ENCODE assay signal across 8 cellular contexts in genomic region chr14:23539209-23539866, GRCh38. TPM values are rescaled to one million over a fixed set of nuclear protein-coding genes. Genes with fewer than 3 reads are reported as not detected.
A peak's percentile ranks its signal among the peaks of the same experiment; 100 is the strongest.
DNase-seq lines count a peak whose midpoint lies in the region; ATAC-seq and TF ChIP-seq lines count a peak whose summit lies in the region.

No MANE protein-coding gene starts in this region.

- no peaks in the 10 kb centered on the region for H3K36me3 ChIP-seq in upper lobe of right lung

- TF ChIP-seq CTCF in chondrocyte (IDR thresholded peaks at IDR 0.05) (peak; percentile 84), upper lobe of right lung (IDR thresholded peaks at IDR 0.05) (peak; percentile 78)

- ATAC-seq in HG03432 (IDR thresholded peaks at IDR 0.05; ENCODE audit: unreplicated experiment) (peak; percentile 62), left lobe of liver (peak; percentile 90), upper lobe of right lung (peak; percentile 87), HG03139 (IDR thresholded peaks at IDR 0.05; ENCODE audit: unreplicated experiment) (no peak)

- peaks cover 10% of the 10 kb centered on the region for H3K36me3 Mint-ChIP-seq in chondrocyte (ENCODE audit: low read depth)

- H3K9me3 ChIP-seq in upper lobe of right lung = no peaks in the 10 kb centered on the region

- H3K27ac ChIP-seq in upper lobe of right lung = no peak overlapping the region

- intact Hi-C loops in upper lobe of right lung (cut with DNase I) = no loop called here

- no peaks in the 10 kb centered on the region for H3K9me3 Mint-ChIP-seq in chondrocyte (ENCODE audit: low read depth)

- H3K4me3 Mint-ChIP-seq in chondrocyte (ENCODE audit: unreplicated experiment) = no peak overlapping the region

- H3K4me1 ChIP-seq in upper lobe of right lung = no peaks in the 10 kb centered on the region

- no peaks in the 10 kb centered on the region for H3K27me3 ChIP-seq in upper lobe of right lung

- H3K4me3 ChIP-seq in upper lobe of right lung = no peak overlapping the region

- no peaks in the 10 kb centered on the region for H3K27me3 Mint-ChIP-seq in chondrocyte (ENCODE audit: low read depth)

- H3K4me1 Mint-ChIP-seq in chondrocyte (ENCODE audit: low read depth) = no peaks in the 10 kb centered on the region

- H3K27ac Mint-ChIP-seq in chondrocyte (ENCODE audit: unreplicated experiment) = peak overlapping the region; percentile 39

- peak; percentile 6 for DNase-seq in activated CD4-positive, CD25-positive, alpha-beta regulatory T cell treated with anti-CD3 and anti-CD28 coated beads, Interleukin-2, amount 50 U/mL, for 16 hours (ENCODE audit: low read depth, low spot score)
- no peak for DNase-seq in activated CD4-positive, CD25-positive, alpha-beta regulatory T cell treated with anti-CD3 and anti-CD28 coated beads, Interleukin-2, amount 50 U/mL, for 72 hours
- DNase-seq in OCI-M2 (lab: John Stamatoyannopoulos, UW; ENCODE audit: unreplicated experiment) = peak; percentile 10
- no peak for DNase-seq in chondrocyte (ENCODE audit: low spot score)
- no peak for DNase-seq in left lobe of liver (ENCODE audit: low spot score)
- no peak for DNase-seq in upper lobe of right lung

RNA-seq across cellular contexts. Expression of gene ZFHX2, which starts 12.2 kb away (rescaled TPM):
- 5.9 to 11.8 TPM (median 9.8 TPM) in 3 replicates for total RNA-seq in chondrocyte
- total RNA-seq in left lobe of liver = 0.81 TPM
- 2.3 TPM for total RNA-seq in upper lobe of right lung

RNA-seq across cellular contexts. Expression of gene THTPA, which starts 16.7 kb away (rescaled TPM):
- total RNA-seq in chondrocyte (11.8 to 21.6 TPM (median 12.3 TPM) in 3 replicates), left lobe of liver (11.1 TPM), upper lobe of right lung (15.5 TPM)

RNA-seq across cellular contexts. Expression of gene AP1G2, which starts 28.3 kb away (rescaled TPM):
- total RNA-seq in chondrocyte = 16.4 to 27.3 TPM (median 18.5 TPM) in 3 replicates
- total RNA-seq in left lobe of liver = 19.3 TPM
- total RNA-seq in upper lobe of right lung = 128 TPM

RNA-seq across cellular contexts. Expression of gene JPH4, which starts 39.3 kb away (rescaled TPM):
- 0.20 TPM in 1 of 3 replicates, not detected in the others for total RNA-seq in chondrocyte
- 0.10 TPM for total RNA-seq in left lobe of liver
- total RNA-seq in upper lobe of right lung = 6.2 TPM

Comparison
In these comparisons a context has a peak if more than half of its experiments do, and no peak if none do; other contexts are left out.
1. DNase-seq: peak in activated CD4-positive, CD25-positive, alpha-beta regulatory T cell treated with anti-CD3 and anti-CD28 coated beads, Interleukin-2, amount 50 U/mL, for 16 hours (single experiment) and OCI-M2 (single experiment); none in activated CD4-positive, CD25-positive, alpha-beta regulatory T cell treated with anti-CD3 and anti-CD28 coated beads, Interleukin-2, amount 50 U/mL, for 72 hours (single experiment), chondrocyte (single experiment), left lobe of liver (single experiment) and upper lobe of right lung (single experiment).